In genomic region chr22:42627981-42628380, GRCh38 we compare ENCODE assay signal across 19 cellular contexts. TPM values are rescaled to one million over a fixed set of nuclear protein-coding genes. Genes with fewer than 3 reads are reported as not detected.
DNase-seq lines count a peak whose midpoint lies in the region; ATAC-seq and TF ChIP-seq lines count a peak whose summit lies in the region.
"Had no signal": no experiment of that assay in that cellular context is flagged by ENCODE, and none has a peak within 500 bp of the region (broad histone marks: within the 10 kb centered on the region; RNA-seq: fewer than 3 reads in every experiment).

No MANE protein-coding gene starts in this region.

- no peaks in the 10 kb centered on the region for H3K9me3 ChIP-seq in spleen
- H3K9me3 ChIP-seq: BLaER1, Caco-2 had no signal

- no peak overlapping the region for H3K4me3 Mint-ChIP-seq in activated naive CD4-positive, alpha-beta T cell treated with anti-CD3 and anti-CD28 coated beads for 36 hours
- H3K4me3 Mint-ChIP-seq in nephron progenitor cell: no peak overlapping the region
- H3K4me3 Mint-ChIP-seq: B cell; CD4-positive, CD25-positive, alpha-beta regulatory T cell; CD8-positive, alpha-beta T cell had no signal

- TF ChIP-seq POLR2A in spleen (IDR thresholded peaks at IDR 0.05): no peak

- peaks cover 0 to 19% (median 10%) of the 10 kb centered on the region in 6 donors for H3K4me1 ChIP-seq in spleen
- H3K4me1 ChIP-seq: Caco-2 had no signal

- no peaks in the 10 kb centered on the region for H3K4me1 Mint-ChIP-seq in activated naive CD4-positive, alpha-beta T cell treated with anti-CD3 and anti-CD28 coated beads for 36 hours (ENCODE audit: low read depth)
- peaks cover 5% of the 10 kb centered on the region for H3K4me1 Mint-ChIP-seq in nephron progenitor cell
- H3K4me1 Mint-ChIP-seq: CD4-positive, CD25-positive, alpha-beta regulatory T cell had no signal

- 94 to 100% (median 97%) methylated on average over 2 to 9 of the region's 9 CpGs for WGBS in spleen, 5 donors

- H3K36me3 Mint-ChIP-seq in activated naive CD4-positive, alpha-beta T cell treated with anti-CD3 and anti-CD28 coated beads, Interleukin-2, amount 50 U/mL, for 72 hours: no peaks in the 10 kb centered on the region
- peaks cover 4% of the 10 kb centered on the region for H3K36me3 Mint-ChIP-seq in activated naive CD4-positive, alpha-beta T cell treated with anti-CD3 and anti-CD28 coated beads for 36 hours (ENCODE audit: low read depth)
- peaks cover 28% of the 10 kb centered on the region for H3K36me3 Mint-ChIP-seq in nephron progenitor cell (ENCODE audit: low read depth)

- CTCF ChIA-PET in activated naive CD4-positive, alpha-beta T cell treated with anti-CD3 and anti-CD28 coated beads for 36 hours (lab: Charles Lee): interaction anchor here (0.8 kb wide), 1 partner anchor 9 kb away, joined by 3 read pairs; no protein-coding TSS in a partner anchor

- H3K36me3 ChIP-seq in H7 (replicated peaks; ENCODE audit: control insufficient read depth, insufficient read depth, low read length) (peaks cover 15% of the 10 kb centered on the region), spleen (peaks cover 3 to 100% (median 91%) of the 10 kb centered on the region in 6 donors)

- H3K27me3 ChIP-seq in H7 (ENCODE audit: control insufficient read depth, insufficient read depth, low read length): no peaks in the 10 kb centered on the region
- H3K27me3 ChIP-seq in spleen (replicated peaks in 1 of 7): no peaks in the 10 kb centered on the region
- H3K27me3 ChIP-seq: BLaER1 had no signal

- H3K9me3 Mint-ChIP-seq in activated naive CD4-positive, alpha-beta T cell treated with anti-CD3 and anti-CD28 coated beads, Interleukin-2, amount 50 U/mL, for 72 hours: no peaks in the 10 kb centered on the region
- no peaks in the 10 kb centered on the region for H3K9me3 Mint-ChIP-seq in activated naive CD4-positive, alpha-beta T cell treated with anti-CD3 and anti-CD28 coated beads for 36 hours
- no peaks in the 10 kb centered on the region for H3K9me3 Mint-ChIP-seq in nephron progenitor cell
- H3K9me3 Mint-ChIP-seq: CD8-positive, alpha-beta T cell had no signal

- intact Hi-C loops in activated naive CD4-positive, alpha-beta T cell treated with anti-CD3 and anti-CD28 coated beads for 36 hours (cut with micrococcal nuclease): no loop called here
- intact Hi-C loops in spleen (cut with DNase I; ENCODE audit: low total_unique reads): no loop called here

- no peak overlapping the region for H3K27ac ChIP-seq in spleen
- H3K27ac ChIP-seq: 22Rv1, BLaER1, C4-2B had no signal

- H3K4me3 ChIP-seq in H7 (ENCODE audit: insufficient read depth, low read depth, low read length) (no peak overlapping the region), spleen (no peak overlapping the region)
- H3K4me3 ChIP-seq: BLaER1 had no signal

- no peak for ATAC-seq in activated naive CD4-positive, alpha-beta T cell treated with anti-CD3 and anti-CD28 coated beads, Interleukin-2, amount 50 U/mL, for 72 hours
- ATAC-seq in HG03354 (IDR thresholded peaks at IDR 0.05; ENCODE audit: poor library complexity, severe bottlenecking, unreplicated experiment): no peak
- no peak for ATAC-seq in GM21576 (IDR thresholded peaks at IDR 0.05; ENCODE audit: unreplicated experiment)
- ATAC-seq: CD8-positive, alpha-beta T cell had no signal

- DNase-seq in activated naive CD4-positive, alpha-beta T cell treated with anti-CD3 and anti-CD28 coated beads, Interleukin-2, amount 50 U/mL, for 72 hours (ENCODE audit: low spot score in 2 of 2): no peak
- DNase-seq in activated naive CD4-positive, alpha-beta T cell treated with anti-CD3 and anti-CD28 coated beads for 36 hours: no peak
- peak; percentile 41 for DNase-seq in H7
- DNase-seq in nephron progenitor cell: no peak
- peak; percentile 67 for DNase-seq in spleen
- DNase-seq in MV-4-11 (lab: John Stamatoyannopoulos, UW): no peak
- DNase-seq: Caco-2; CD4-positive, CD25-positive, alpha-beta regulatory T cell; CD8-positive, alpha-beta T cell; DMS153; DND-41; GOT3; HCEC 1CT had no signal

- H3K27me3 Mint-ChIP-seq in activated naive CD4-positive, alpha-beta T cell treated with anti-CD3 and anti-CD28 coated beads for 36 hours (ENCODE audit: low read depth): no peaks in the 10 kb centered on the region
- no peaks in the 10 kb centered on the region for H3K27me3 Mint-ChIP-seq in nephron progenitor cell (ENCODE audit: low read depth, poor library complexity)
- H3K27me3 Mint-ChIP-seq: B cell; CD4-positive, CD25-positive, alpha-beta regulatory T cell had no signal

- no peak for TF ChIP-seq CTCF in nephron progenitor cell (IDR thresholded peaks at IDR 0.05)
- TF ChIP-seq CTCF in spleen (IDR thresholded peaks at IDR 0.05 in 8 of 11, conservative IDR thresholded peaks at IDR 0.05 in 3 of 11): no peak

- H3K27ac Mint-ChIP-seq in activated naive CD4-positive, alpha-beta T cell treated with anti-CD3 and anti-CD28 coated beads, Interleukin-2, amount 50 U/mL, for 72 hours: peak overlapping the region; percentile 65 to 68
- no peak overlapping the region for H3K27ac Mint-ChIP-seq in activated naive CD4-positive, alpha-beta T cell treated with anti-CD3 and anti-CD28 coated beads for 36 hours
- peak overlapping the region; percentile 34 for H3K27ac Mint-ChIP-seq in nephron progenitor cell
- H3K27ac Mint-ChIP-seq: B cell; CD8-positive, alpha-beta T cell had no signal

RNA-seq across cellular contexts. Expression of gene ATP5MGL, which starts 12.4 kb away (rescaled TPM):
- total RNA-seq in activated naive CD4-positive, alpha-beta T cell treated with anti-CD3 and anti-CD28 coated beads, Interleukin-2, amount 50 U/mL, for 72 hours: 1 to 10 TPM in 1 of 2 donors, under 1 TPM in 1; 0.89 to 1.4 TPM
- under 1 TPM in 1 of 2 experiments, not detected in 1; 0.40 TPM for total RNA-seq in activated naive CD4-positive, alpha-beta T cell treated with anti-CD3 and anti-CD28 coated beads for 36 hours
- 0.42 TPM in 1 of 2 replicates, not detected in the other for total RNA-seq in H7 (2014; rRNA removed; shearing (Covaris generic))
- 1 to 10 TPM in 4 of 7 donors, under 1 TPM in 1, not detected in 2; 0.63 to 1.7 (median 1.1) TPM for total RNA-seq in spleen
- polyA plus RNA-seq in spleen: not detected

RNA-seq across cellular contexts. Expression of gene POLDIP3, which starts 13.3 kb away (rescaled TPM):
- total RNA-seq in activated naive CD4-positive, alpha-beta T cell treated with anti-CD3 and anti-CD28 coated beads, Interleukin-2, amount 50 U/mL, for 72 hours: 100 to 1,000 TPM in 1 of 2 donors, 10 to 100 TPM in 1; 71.9 to 126 TPM
- 10 to 100 TPM; 83.7 to 93.8 TPM for total RNA-seq in activated naive CD4-positive, alpha-beta T cell treated with anti-CD3 and anti-CD28 coated beads for 36 hours
- 43.2 and 47.9 TPM in 2 replicates for total RNA-seq in H7 (2014; rRNA removed; shearing (Covaris generic))
- total RNA-seq in spleen: 10 to 100 TPM; 37.0 to 64.7 (median 59.2) TPM
- 10 to 100 TPM; 17.5 to 29.4 (median 23.3) TPM for polyA plus RNA-seq in spleen

RNA-seq across cellular contexts. Expression of gene CYB5R3, which starts 21.2 kb away (rescaled TPM):
- total RNA-seq in activated naive CD4-positive, alpha-beta T cell treated with anti-CD3 and anti-CD28 coated beads, Interleukin-2, amount 50 U/mL, for 72 hours: 10 to 100 TPM; 49.7 to 84.6 TPM
- total RNA-seq in activated naive CD4-positive, alpha-beta T cell treated with anti-CD3 and anti-CD28 coated beads for 36 hours: 10 to 100 TPM; 61.2 to 63.9 TPM
- total RNA-seq in H7 (2014; rRNA removed; shearing (Covaris generic)): 75.6 and 86.8 TPM in 2 replicates
- total RNA-seq in spleen: 100 to 1,000 TPM in 4 of 7 donors, 10 to 100 TPM in 3; 61.7 to 134 (median 101) TPM
- 10 to 100 TPM; 37.3 to 79.7 (median 66.7) TPM for polyA plus RNA-seq in spleen

Comparison
In these comparisons a context has a peak if more than half of its experiments do, and no peak if none do; other contexts are left out.
1. DNase-seq: peak in H7 (single experiment) and spleen (single experiment); none in activated naive CD4-positive, alpha-beta T cell treated with anti-CD3 and anti-CD28 coated beads, Interleukin-2, amount 50 U/mL, for 72 hours (0 of 2), activated naive CD4-positive, alpha-beta T cell treated with anti-CD3 and anti-CD28 coated beads for 36 hours (single experiment), nephron progenitor cell (single experiment) and MV-4-11 (single experiment).